ENCODE assay signal across 14 cellular contexts in the genomic region with DNA sequence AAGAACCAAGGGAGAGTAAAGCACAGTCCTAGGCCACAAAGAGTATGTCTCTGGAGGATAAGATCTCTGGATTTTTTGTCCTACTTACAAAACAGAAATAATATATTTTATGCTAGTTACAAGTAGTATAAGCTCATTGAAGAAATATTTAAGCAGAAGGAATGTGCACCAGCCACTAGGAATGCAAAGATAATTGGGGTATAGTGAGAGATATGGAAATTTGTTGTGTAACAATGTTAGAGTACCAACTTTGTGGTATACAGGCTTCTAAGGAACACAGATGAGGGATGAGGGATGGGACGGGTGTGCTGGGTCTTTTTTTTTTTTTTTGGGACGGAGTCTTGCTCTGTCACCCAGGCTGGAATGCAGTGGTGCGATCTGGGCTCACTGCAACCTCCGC. TPM values are rescaled to one million over a fixed set of nuclear protein-coding genes. Genes with fewer than 3 reads are reported as not detected.
DNase-seq lines count a peak whose midpoint lies in the region; ATAC-seq and TF ChIP-seq lines count a peak whose summit lies in the region.
"Had no signal": no experiment of that assay in that cellular context is flagged by ENCODE, and none has a peak within 500 bp of the region (broad histone marks: within the 10 kb centered on the region; RNA-seq: fewer than 3 reads in every experiment).

No MANE protein-coding gene starts in this region.

- 52 to 79% (median 65%) methylated on average over 4 of the region's 4 CpGs for WGBS in heart left ventricle, 4 donors
- 95 to 100% methylated on average over 3 to 4 of the region's 4 CpGs for WGBS in aorta, 2 donors

- H3K36me3 ChIP-seq in heart left ventricle (no peaks in the 10 kb centered on the region), RWPE2 (ENCODE audit: low read depth) (0 out of 2 replicates have a peak, but pooled peaks cover 3% of the 10 kb centered on the region), aorta (ENCODE audit: control insufficient read depth in 1 of 2, insufficient read depth in 2 of 2, low read length in 1 of 2) (no peaks in the 10 kb centered on the region)
- H3K36me3 ChIP-seq: ovary had no signal

- TF ChIP-seq CTCF in heart left ventricle (IDR thresholded peaks at IDR 0.05) (no peak), RWPE2 (IDR thresholded peaks at IDR 0.05; ENCODE audit: poor library complexity, severe bottlenecking) (no peak), chondrocyte (IDR thresholded peaks at IDR 0.05) (no peak)

- intact Hi-C loops in heart left ventricle (cut with DNase I): loop anchor here in 1 of 10 donors (10.0 kb wide), 1 partner anchor 82 kb away; no protein-coding TSS in a partner anchor
- intact Hi-C loops in left ventricle myocardium superior (cut with micrococcal nuclease): no loop called here
- intact Hi-C loops in aorta (cut with DNase I): loop anchor here in 1 of 2 donors (10.0 kb wide), 1 partner anchor 72 kb away; no protein-coding TSS in a partner anchor

- H3K9me3 Mint-ChIP-seq in chondrocyte (ENCODE audit: low read depth): peaks cover 3% of the 10 kb centered on the region
- no peaks in the 10 kb centered on the region for H3K9me3 Mint-ChIP-seq in stimulated activated memory B cell treated with anti-CD40 and anti-IgM and Interleukin-4, amounts not matched to agents 10 μg/mL and 1 μg/mL and 100 μg/mL, for 72 hours

- no peak for ATAC-seq in heart left ventricle
- ATAC-seq in left ventricle myocardium superior: no peak
- no peak for ATAC-seq in RWPE2 (ENCODE audit: low read depth)
- no peak for ATAC-seq in stimulated activated memory B cell treated with anti-CD40 and anti-IgM and Interleukin-4, amounts not matched to agents 10 μg/mL and 1 μg/mL and 100 μg/mL, for 72 hours
- ATAC-seq in aorta (ENCODE audit: low FRiP score): no peak
- ATAC-seq in GM21737 (IDR thresholded peaks at IDR 0.05; ENCODE audit: unreplicated experiment): no peak
- ATAC-seq in GM18867 (IDR thresholded peaks at IDR 0.05; ENCODE audit: unreplicated experiment): no peak

- no peaks in the 10 kb centered on the region for H3K27me3 ChIP-seq in heart left ventricle
- H3K27me3 ChIP-seq in RWPE2 (ENCODE audit: insufficient read depth, poor library complexity, severe bottlenecking): no peaks in the 10 kb centered on the region
- peaks cover 0 to 1% of the 10 kb centered on the region in 2 donors for H3K27me3 ChIP-seq in aorta (ENCODE audit: control insufficient read depth in 1 of 2, insufficient read depth in 2 of 2, low read length in 1 of 2)
- H3K27me3 ChIP-seq: BLaER1 treated with 17β-estradiol and CSF1 and Interleukin-3, amounts not matched to agents 10 nM and 100 nM; ovary had no signal

- no peaks in the 10 kb centered on the region for H3K27me3 Mint-ChIP-seq in chondrocyte (ENCODE audit: low read depth)
- no peaks in the 10 kb centered on the region for H3K27me3 Mint-ChIP-seq in stimulated activated memory B cell treated with anti-CD40 and anti-IgM and Interleukin-4, amounts not matched to agents 10 μg/mL and 1 μg/mL and 100 μg/mL, for 72 hours

- H3K27ac ChIP-seq in heart left ventricle (peak overlapping the region in 8 of 12 donors; percentile 33 to 86 (median 42)), RWPE2 (ENCODE audit: poor library complexity, severe bottlenecking) (peak overlapping the region; percentile 59), aorta (ENCODE audit: low read depth in 1 of 2, low read length in 2 of 2) (peak overlapping the region in 1 of 2 donors; percentile 19)
- H3K27ac ChIP-seq: ovary had no signal

- H3K9me3 ChIP-seq in heart left ventricle (no peaks in the 10 kb centered on the region), RWPE2 (ENCODE audit: severe bottlenecking) (no peaks in the 10 kb centered on the region), aorta (ENCODE audit: control insufficient read depth, low read length) (no peaks in the 10 kb centered on the region)
- H3K9me3 ChIP-seq: ovary had no signal

- no peak for TF ChIP-seq POLR2A in heart left ventricle (IDR thresholded peaks at IDR 0.05)

- no peak overlapping the region for H3K4me3 ChIP-seq in heart left ventricle
- H3K4me3 ChIP-seq in RWPE2 (ENCODE audit: severe bottlenecking): no peak overlapping the region
- no peak overlapping the region for H3K4me3 ChIP-seq in aorta (ENCODE audit: low read length in 2 of 2)
- H3K4me3 ChIP-seq: BLaER1 treated with 17β-estradiol and CSF1 and Interleukin-3, amounts not matched to agents 10 nM and 100 nM; ovary had no signal

- no peaks in the 10 kb centered on the region for H3K36me3 Mint-ChIP-seq in chondrocyte (ENCODE audit: low read depth)
- H3K36me3 Mint-ChIP-seq in stimulated activated memory B cell treated with anti-CD40 and anti-IgM and Interleukin-4, amounts not matched to agents 10 μg/mL and 1 μg/mL and 100 μg/mL, for 72 hours: peaks cover 12% of the 10 kb centered on the region

- DNase-seq in heart left ventricle: no peak
- no peak for DNase-seq in left ventricle myocardium superior
- no peak for DNase-seq in RWPE2 (ENCODE audit: low spot score)
- DNase-seq in chondrocyte (ENCODE audit: low spot score): no peak
- DNase-seq in aorta: no peak
- DNase-seq: left cardiac atrium; MM.1S; NCI-H510A; ovary; stimulated activated CD4-positive, alpha-beta T cell treated with anti-CD3 and anti-CD28 coated beads, Interleukin-2, amount 100 ng/mL, for 24 hours had no signal

- H3K27ac Mint-ChIP-seq in chondrocyte (ENCODE audit: unreplicated experiment): peak overlapping the region; percentile 76
- H3K27ac Mint-ChIP-seq in stimulated activated memory B cell treated with anti-CD40 and anti-IgM and Interleukin-4, amounts not matched to agents 10 μg/mL and 1 μg/mL and 100 μg/mL, for 72 hours: peak overlapping the region; percentile 94

- peaks cover 0 to 82% (median 67%) of the 10 kb centered on the region in 12 donors for H3K4me1 ChIP-seq in heart left ventricle
- peaks cover 56% of the 10 kb centered on the region for H3K4me1 ChIP-seq in RWPE2 (ENCODE audit: insufficient read depth, poor library complexity, severe bottlenecking)
- H3K4me1 ChIP-seq in aorta (ENCODE audit: control insufficient read depth in 1 of 2, insufficient read depth in 2 of 2, low read length in 2 of 2): peaks cover 8 to 22% of the 10 kb centered on the region in 2 donors

- H3K4me3 Mint-ChIP-seq in chondrocyte (ENCODE audit: unreplicated experiment): no peak overlapping the region
- H3K4me3 Mint-ChIP-seq in stimulated activated memory B cell treated with anti-CD40 and anti-IgM and Interleukin-4, amounts not matched to agents 10 μg/mL and 1 μg/mL and 100 μg/mL, for 72 hours: peak overlapping the region; percentile 43

- peaks cover 65% of the 10 kb centered on the region for H3K4me1 Mint-ChIP-seq in chondrocyte (ENCODE audit: low read depth)
- H3K4me1 Mint-ChIP-seq in stimulated activated memory B cell treated with anti-CD40 and anti-IgM and Interleukin-4, amounts not matched to agents 10 μg/mL and 1 μg/mL and 100 μg/mL, for 72 hours: peaks cover 81% of the 10 kb centered on the region

RNA-seq across cellular contexts. Expression of gene AKAP13, which starts 26.5 kb away (rescaled TPM):
- 100 to 1,000 TPM; 259 to 598 (median 357) TPM for total RNA-seq in heart left ventricle
- 100 to 1,000 TPM; 124 to 169 TPM for polyA plus RNA-seq in heart left ventricle
- total RNA-seq in left ventricle myocardium superior: 284 TPM
- 80.6 to 134 TPM (median 81.3 TPM) in 3 replicates for total RNA-seq in chondrocyte
- total RNA-seq in aorta: 100 to 1,000 TPM; 224 to 267 TPM
- polyA plus RNA-seq in aorta: 10 to 100 TPM; 29.6 to 52.2 TPM
